Comparison of ENCODE assay signal across 1 cellular context in genomic region chr15:74422723-74423442, GRCh38.
TF ChIP-seq lines count a peak whose summit lies in the region.

No MANE protein-coding gene starts in this region.

TF ChIP-seq in HepG2, 621 proteins besides CTCF, POLR2A, EP300 and RAD21 (continues in another document):
- TF ChIP-seq ZNF644 (CRISPR knock-in tag; IDR thresholded peaks at IDR 0.05; ENCODE audit: low read depth) (0 out of 2 replicates have a peak, but pooled peaks have one; percentile 15), ZNF619 (CRISPR knock-in tag; IDR thresholded peaks at IDR 0.05) (no peak), SMARCE1 (IDR thresholded peaks at IDR 0.05; ENCODE audit: borderline replicate concordance) (no peak), MED1 (CRISPR knock-in tag; IDR thresholded peaks at IDR 0.05) (0 out of 2 replicates have a peak, but pooled peaks have one; percentile 41), AGO2 (optimal IDR thresholded peaks at IDR 0.05; ENCODE audit: low read depth, low read length) (no peak), RXRA (CRISPR knock-in tag; IDR thresholded peaks at IDR 0.05) (peak; percentile 87), TBX2 (CRISPR knock-in tag; IDR thresholded peaks at IDR 0.05; ENCODE audit: borderline replicate concordance) (peak; percentile 43; the same call in 1 of the 2 replicates), ELF3 (CRISPR knock-in tag; IDR thresholded peaks at IDR 0.05) (0 out of 2 replicates have a peak, but pooled peaks have one; percentile 18), ZNF18 (CRISPR knock-in tag; IDR thresholded peaks at IDR 0.05; ENCODE audit: insufficient replicate concordance) (no peak), SMAD1 (CRISPR knock-in tag; IDR thresholded peaks at IDR 0.05; ENCODE audit: borderline replicate concordance, low read depth) (no peak), USF2 (IDR thresholded peaks at IDR 0.05; ENCODE audit: low read depth, low read length) (peak; percentile 59), USF2 (CRISPR knock-in tag; IDR thresholded peaks at IDR 0.05; ENCODE audit: borderline replicate concordance) (no peak), PRMT3 (CRISPR knock-in tag; IDR thresholded peaks at IDR 0.05; ENCODE audit: borderline replicate concordance, low read depth) (no peak), MEIS2 (CRISPR knock-in tag; IDR thresholded peaks at IDR 0.05) (no peak), ERF (CRISPR knock-in tag; IDR thresholded peaks at IDR 0.05) (0 out of 2 replicates have a peak, but pooled peaks have one; percentile 20), ZBTB1 (CRISPR knock-in tag; IDR thresholded peaks at IDR 0.05; ENCODE audit: borderline replicate concordance) (no peak), HIVEP1 (CRISPR knock-in tag; IDR thresholded peaks at IDR 0.05) (no peak), CC2D1A (CRISPR knock-in tag; IDR thresholded peaks at IDR 0.05) (no peak), REXO4 (CRISPR knock-in tag; IDR thresholded peaks at IDR 0.05; ENCODE audit: borderline replicate concordance) (no peak), EEA1 (CRISPR knock-in tag; IDR thresholded peaks at IDR 0.05; ENCODE audit: borderline replicate concordance) (no peak), ZNF318 (CRISPR knock-in tag; IDR thresholded peaks at IDR 0.05) (no peak), ZBTB21 (CRISPR knock-in tag; IDR thresholded peaks at IDR 0.05) (no peak), SAFB2 (CRISPR knock-in tag; IDR thresholded peaks at IDR 0.05; ENCODE audit: borderline replicate concordance, low read depth) (no peak), JARID2 (CRISPR knock-in tag; IDR thresholded peaks at IDR 0.05; ENCODE audit: insufficient replicate concordance) (no peak), TBP (CRISPR knock-in tag; IDR thresholded peaks at IDR 0.05) (no peak), ZNF550 (CRISPR knock-in tag; IDR thresholded peaks at IDR 0.05; ENCODE audit: borderline replicate concordance) (no peak), IRF9 (CRISPR knock-in tag; IDR thresholded peaks at IDR 0.05; ENCODE audit: borderline replicate concordance) (no peak), ETS1 (CRISPR knock-in tag; IDR thresholded peaks at IDR 0.05) (no peak)
- TF ChIP-seq, protein P1, sequence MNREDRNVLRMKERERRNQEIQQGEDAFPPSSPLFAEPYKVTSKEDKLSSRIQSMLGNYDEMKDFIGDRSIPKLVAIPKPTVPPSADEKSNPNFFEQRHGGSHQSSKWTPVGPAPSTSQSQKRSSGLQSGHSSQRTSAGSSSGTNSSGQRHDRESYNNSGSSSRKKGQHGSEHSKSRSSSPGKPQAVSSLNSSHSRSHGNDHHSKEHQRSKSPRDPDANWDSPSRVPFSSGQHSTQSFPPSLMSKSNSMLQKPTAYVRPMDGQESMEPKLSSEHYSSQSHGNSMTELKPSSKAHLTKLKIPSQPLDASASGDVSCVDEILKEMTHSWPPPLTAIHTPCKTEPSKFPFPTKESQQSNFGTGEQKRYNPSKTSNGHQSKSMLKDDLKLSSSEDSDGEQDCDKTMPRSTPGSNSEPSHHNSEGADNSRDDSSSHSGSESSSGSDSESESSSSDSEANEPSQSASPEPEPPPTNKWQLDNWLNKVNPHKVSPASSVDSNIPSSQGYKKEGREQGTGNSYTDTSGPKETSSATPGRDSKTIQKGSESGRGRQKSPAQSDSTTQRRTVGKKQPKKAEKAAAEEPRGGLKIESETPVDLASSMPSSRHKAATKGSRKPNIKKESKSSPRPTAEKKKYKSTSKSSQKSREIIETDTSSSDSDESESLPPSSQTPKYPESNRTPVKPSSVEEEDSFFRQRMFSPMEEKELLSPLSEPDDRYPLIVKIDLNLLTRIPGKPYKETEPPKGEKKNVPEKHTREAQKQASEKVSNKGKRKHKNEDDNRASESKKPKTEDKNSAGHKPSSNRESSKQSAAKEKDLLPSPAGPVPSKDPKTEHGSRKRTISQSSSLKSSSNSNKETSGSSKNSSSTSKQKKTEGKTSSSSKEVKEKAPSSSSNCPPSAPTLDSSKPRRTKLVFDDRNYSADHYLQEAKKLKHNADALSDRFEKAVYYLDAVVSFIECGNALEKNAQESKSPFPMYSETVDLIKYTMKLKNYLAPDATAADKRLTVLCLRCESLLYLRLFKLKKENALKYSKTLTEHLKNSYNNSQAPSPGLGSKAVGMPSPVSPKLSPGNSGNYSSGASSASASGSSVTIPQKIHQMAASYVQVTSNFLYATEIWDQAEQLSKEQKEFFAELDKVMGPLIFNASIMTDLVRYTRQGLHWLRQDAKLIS (CRISPR knock-in tag; IDR thresholded peaks at IDR 0.05), result no peak
- TF ChIP-seq, protein P2, sequence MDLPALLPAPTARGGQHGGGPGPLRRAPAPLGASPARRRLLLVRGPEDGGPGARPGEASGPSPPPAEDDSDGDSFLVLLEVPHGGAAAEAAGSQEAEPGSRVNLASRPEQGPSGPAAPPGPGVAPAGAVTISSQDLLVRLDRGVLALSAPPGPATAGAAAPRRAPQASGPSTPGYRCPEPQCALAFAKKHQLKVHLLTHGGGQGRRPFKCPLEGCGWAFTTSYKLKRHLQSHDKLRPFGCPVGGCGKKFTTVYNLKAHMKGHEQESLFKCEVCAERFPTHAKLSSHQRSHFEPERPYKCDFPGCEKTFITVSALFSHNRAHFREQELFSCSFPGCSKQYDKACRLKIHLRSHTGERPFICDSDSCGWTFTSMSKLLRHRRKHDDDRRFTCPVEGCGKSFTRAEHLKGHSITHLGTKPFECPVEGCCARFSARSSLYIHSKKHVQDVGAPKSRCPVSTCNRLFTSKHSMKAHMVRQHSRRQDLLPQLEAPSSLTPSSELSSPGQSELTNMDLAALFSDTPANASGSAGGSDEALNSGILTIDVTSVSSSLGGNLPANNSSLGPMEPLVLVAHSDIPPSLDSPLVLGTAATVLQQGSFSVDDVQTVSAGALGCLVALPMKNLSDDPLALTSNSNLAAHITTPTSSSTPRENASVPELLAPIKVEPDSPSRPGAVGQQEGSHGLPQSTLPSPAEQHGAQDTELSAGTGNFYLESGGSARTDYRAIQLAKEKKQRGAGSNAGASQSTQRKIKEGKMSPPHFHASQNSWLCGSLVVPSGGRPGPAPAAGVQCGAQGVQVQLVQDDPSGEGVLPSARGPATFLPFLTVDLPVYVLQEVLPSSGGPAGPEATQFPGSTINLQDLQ (CRISPR knock-in tag; IDR thresholded peaks at IDR 0.05), result no peak
